Comparison of ENCODE assay signal across 2 cellular contexts in the genomic region with DNA sequence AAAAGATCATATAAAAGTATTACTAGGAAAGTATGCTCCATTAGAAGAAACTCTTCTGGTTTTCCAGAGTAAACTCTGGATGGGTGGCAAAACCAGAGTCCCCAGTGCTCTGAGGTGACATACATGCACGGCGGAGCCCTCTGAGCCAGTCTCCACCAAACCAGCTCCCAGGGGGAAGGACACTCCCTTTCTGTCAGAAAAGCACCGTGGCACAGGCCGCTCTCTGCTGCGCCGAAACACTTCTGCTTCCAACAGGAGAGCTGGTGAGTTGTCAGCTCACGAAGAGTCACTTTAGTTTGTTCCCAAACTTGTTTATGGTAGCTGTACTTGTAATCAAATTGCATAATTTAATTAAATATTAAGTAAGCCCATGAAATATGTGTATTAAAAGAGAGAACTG.
TF ChIP-seq lines count a peak whose summit lies in the region.

No MANE protein-coding gene starts in this region.

TF ChIP-seq in liver, 16 proteins besides CTCF, POLR2A, EP300 and RAD21:
- TF ChIP-seq, protein P1, sequence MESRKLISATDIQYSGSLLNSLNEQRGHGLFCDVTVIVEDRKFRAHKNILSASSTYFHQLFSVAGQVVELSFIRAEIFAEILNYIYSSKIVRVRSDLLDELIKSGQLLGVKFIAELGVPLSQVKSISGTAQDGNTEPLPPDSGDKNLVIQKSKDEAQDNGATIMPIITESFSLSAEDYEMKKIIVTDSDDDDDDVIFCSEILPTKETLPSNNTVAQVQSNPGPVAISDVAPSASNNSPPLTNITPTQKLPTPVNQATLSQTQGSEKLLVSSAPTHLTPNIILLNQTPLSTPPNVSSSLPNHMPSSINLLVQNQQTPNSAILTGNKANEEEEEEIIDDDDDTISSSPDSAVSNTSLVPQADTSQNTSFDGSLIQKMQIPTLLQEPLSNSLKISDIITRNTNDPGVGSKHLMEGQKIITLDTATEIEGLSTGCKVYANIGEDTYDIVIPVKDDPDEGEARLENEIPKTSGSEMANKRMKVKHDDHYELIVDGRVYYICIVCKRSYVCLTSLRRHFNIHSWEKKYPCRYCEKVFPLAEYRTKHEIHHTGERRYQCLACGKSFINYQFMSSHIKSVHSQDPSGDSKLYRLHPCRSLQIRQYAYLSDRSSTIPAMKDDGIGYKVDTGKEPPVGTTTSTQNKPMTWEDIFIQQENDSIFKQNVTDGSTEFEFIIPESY (IDR thresholded peaks at IDR 0.05): no peak
- TF ChIP-seq, protein P2, sequence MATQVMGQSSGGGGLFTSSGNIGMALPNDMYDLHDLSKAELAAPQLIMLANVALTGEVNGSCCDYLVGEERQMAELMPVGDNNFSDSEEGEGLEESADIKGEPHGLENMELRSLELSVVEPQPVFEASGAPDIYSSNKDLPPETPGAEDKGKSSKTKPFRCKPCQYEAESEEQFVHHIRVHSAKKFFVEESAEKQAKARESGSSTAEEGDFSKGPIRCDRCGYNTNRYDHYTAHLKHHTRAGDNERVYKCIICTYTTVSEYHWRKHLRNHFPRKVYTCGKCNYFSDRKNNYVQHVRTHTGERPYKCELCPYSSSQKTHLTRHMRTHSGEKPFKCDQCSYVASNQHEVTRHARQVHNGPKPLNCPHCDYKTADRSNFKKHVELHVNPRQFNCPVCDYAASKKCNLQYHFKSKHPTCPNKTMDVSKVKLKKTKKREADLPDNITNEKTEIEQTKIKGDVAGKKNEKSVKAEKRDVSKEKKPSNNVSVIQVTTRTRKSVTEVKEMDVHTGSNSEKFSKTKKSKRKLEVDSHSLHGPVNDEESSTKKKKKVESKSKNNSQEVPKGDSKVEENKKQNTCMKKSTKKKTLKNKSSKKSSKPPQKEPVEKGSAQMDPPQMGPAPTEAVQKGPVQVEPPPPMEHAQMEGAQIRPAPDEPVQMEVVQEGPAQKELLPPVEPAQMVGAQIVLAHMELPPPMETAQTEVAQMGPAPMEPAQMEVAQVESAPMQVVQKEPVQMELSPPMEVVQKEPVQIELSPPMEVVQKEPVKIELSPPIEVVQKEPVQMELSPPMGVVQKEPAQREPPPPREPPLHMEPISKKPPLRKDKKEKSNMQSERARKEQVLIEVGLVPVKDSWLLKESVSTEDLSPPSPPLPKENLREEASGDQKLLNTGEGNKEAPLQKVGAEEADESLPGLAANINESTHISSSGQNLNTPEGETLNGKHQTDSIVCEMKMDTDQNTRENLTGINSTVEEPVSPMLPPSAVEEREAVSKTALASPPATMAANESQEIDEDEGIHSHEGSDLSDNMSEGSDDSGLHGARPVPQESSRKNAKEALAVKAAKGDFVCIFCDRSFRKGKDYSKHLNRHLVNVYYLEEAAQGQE (IDR thresholded peaks at IDR 0.05): no peak
- TF ChIP-seq EGR1 (IDR thresholded peaks at IDR 0.05; ENCODE audit: low read depth in 2 of 2) (no peak), HNF4A (conservative IDR thresholded peaks at IDR 0.05) (no peak), TAF1 (conservative IDR thresholded peaks at IDR 0.05) (no peak), SP1 (IDR thresholded peaks at IDR 0.05) (no peak), JUND (IDR thresholded peaks at IDR 0.05) (no peak), MAX (IDR thresholded peaks at IDR 0.05) (no peak), RXRA (IDR thresholded peaks at IDR 0.05) (no peak), GABPA (IDR thresholded peaks at IDR 0.05 in 1 of 2, conservative IDR thresholded peaks at IDR 0.05 in 1 of 2) (no peak), NR2F2 (IDR thresholded peaks at IDR 0.05) (no peak), HNF4G (IDR thresholded peaks at IDR 0.05) (no peak), YY1 (IDR thresholded peaks at IDR 0.05) (no peak), FOXA1 (IDR thresholded peaks at IDR 0.05) (no peak), FOXA2 (IDR thresholded peaks at IDR 0.05) (no peak)
- TF ChIP-seq, protein P3, sequence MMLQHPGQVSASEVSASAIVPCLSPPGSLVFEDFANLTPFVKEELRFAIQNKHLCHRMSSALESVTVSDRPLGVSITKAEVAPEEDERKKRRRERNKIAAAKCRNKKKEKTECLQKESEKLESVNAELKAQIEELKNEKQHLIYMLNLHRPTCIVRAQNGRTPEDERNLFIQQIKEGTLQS (IDR thresholded peaks at IDR 0.05): no peak

TF ChIP-seq in HepG2, 621 proteins besides CTCF, POLR2A, EP300 and RAD21 (continued from another document):
- TF ChIP-seq, protein P4, sequence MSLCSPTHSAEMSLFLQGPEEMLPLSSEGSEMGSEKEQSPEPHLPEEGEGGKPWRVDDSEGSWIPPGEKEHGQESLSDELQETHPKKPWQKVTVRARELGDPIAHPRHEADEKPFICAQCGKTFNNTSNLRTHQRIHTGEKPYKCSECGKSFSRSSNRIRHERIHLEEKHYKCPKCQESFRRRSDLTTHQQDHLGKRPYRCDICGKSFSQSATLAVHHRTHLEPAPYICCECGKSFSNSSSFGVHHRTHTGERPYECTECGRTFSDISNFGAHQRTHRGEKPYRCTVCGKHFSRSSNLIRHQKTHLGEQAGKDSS (CRISPR knock-in tag; IDR thresholded peaks at IDR 0.05; ENCODE audit: borderline replicate concordance, low read depth): no peak
- no peak for TF ChIP-seq ZNF567 (CRISPR knock-in tag; IDR thresholded peaks at IDR 0.05; ENCODE audit: borderline replicate concordance)
